In the genomic region with DNA sequence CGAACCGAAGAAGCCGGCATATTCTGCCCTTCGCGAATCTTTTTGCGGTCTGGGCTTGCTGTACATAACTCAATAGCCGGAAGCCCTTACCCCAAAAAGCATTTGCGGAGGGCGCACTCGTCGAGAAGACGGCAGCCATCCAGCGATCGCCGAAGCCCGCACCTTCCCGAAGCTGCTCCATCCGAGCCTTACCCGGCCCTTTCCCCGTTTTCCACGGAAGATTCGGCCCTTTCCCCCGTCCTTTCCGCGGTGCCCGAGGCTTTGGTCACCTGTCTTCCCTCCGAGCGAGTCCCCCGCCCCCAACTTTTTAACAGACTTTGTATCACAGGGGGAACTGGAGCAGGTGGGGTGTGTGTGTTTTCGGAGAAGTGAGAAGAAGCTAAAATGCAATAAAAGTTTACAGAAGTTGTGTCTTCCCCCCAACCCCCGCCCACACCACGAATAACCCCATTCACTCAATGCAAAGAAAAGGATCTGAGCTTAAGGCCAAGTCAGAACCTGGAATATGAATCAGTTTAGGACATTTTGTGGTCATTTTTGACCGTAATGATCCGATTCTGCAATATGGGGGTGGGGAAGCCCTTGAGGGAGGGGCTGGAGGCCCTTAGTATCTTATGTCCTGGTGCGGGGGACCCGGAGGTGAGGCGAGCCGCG, we compare ENCODE assay signal across 9 cellular contexts.
DNase-seq lines count a peak whose midpoint lies in the region; ATAC-seq and TF ChIP-seq lines count a peak whose summit lies in the region.
"Had no signal": no experiment of that assay in that cellular context is flagged by ENCODE, and none has a peak within 500 bp of the region (broad histone marks: within the 10 kb centered on the region; RNA-seq: fewer than 3 reads in every experiment).

No MANE protein-coding gene starts in this region.

- H4K8ac ChIP-seq in mesendoderm (ENCODE audit: low read depth, low read length) = no peak overlapping the region

- peaks cover 82% of the 10 kb centered on the region for H3K27me3 Mint-ChIP-seq in activated CD4-positive, alpha-beta T cell treated with anti-CD3 and anti-CD28 coated beads, Interleukin-2, amount 10 ng/mL, durations not matched to agents 7 days and 5 days

- H3K9ac ChIP-seq in mesendoderm (ENCODE audit: low read length) = no peak overlapping the region

- no peak overlapping the region for H3K18ac ChIP-seq in mesendoderm (ENCODE audit: low read length)

- no peak overlapping the region for H2BK120ac ChIP-seq in mesendoderm (ENCODE audit: low read depth, low read length)

- no peak for ATAC-seq in heart right ventricle
- ATAC-seq in left cardiac atrium = no peak

- peaks cover 23 to 100% (median 99%) of the 10 kb centered on the region in 7 donors for H3K27me3 ChIP-seq in heart right ventricle
- H3K27me3 ChIP-seq in mesendoderm (ENCODE audit: insufficient read depth, low read length, poor library complexity) = peaks cover 59% of the 10 kb centered on the region

- H3K56ac ChIP-seq in mesendoderm (ENCODE audit: low read length) = no peak overlapping the region

- no peak overlapping the region for H2BK5ac ChIP-seq in mesendoderm (ENCODE audit: low read length)

- peak overlapping the region; percentile 91 for H3K4me2 ChIP-seq in mesendoderm (ENCODE audit: low read length)

- intact Hi-C loops in heart right ventricle (cut with DNase I) (no loop called here), left cardiac atrium (cut with DNase I) (loop anchor here in 1 of 2 donors (10.0 kb wide), 1 partner anchor 223 kb away; no protein-coding TSS in a partner anchor)

- no peaks in the 10 kb centered on the region for H3K9me3 ChIP-seq in heart right ventricle

- no peak overlapping the region for H3K27ac Mint-ChIP-seq in activated CD4-positive, alpha-beta T cell treated with anti-CD3 and anti-CD28 coated beads, Interleukin-2, amount 10 ng/mL, durations not matched to agents 7 days and 5 days

- POLR2A ChIA-PET in activated CD4-positive, alpha-beta T cell treated with anti-CD3 and anti-CD28 coated beads, Interleukin-2, amount 10 ng/mL, durations not matched to agents 7 days and 5 days (lab: Charles Lee) = no interaction called here

- in situ Hi-C loops in astrocyte of the cerebellum (cut with HindIII; ENCODE audit: low sequenced_read_pairs) = no loop called here

- DNase-seq in heart right ventricle (no peak), left cardiac atrium (no peak), astrocyte of the cerebellum (ENCODE audit: low read depth) (no peak), mesendoderm (no peak), NCI-H2081 (lab: John Stamatoyannopoulos, UW) (no peak), NOMO-1 (lab: John Stamatoyannopoulos, UW; ENCODE audit: unreplicated experiment in 2 of 2) (no peak)
- DNase-seq in activated CD4-positive, alpha-beta T cell treated with anti-CD3 and anti-CD28 coated beads, Interleukin-2, amount 10 ng/mL, durations not matched to agents 7 days and 5 days = no peak
- DNase-seq: NCI-H2171 had no signal

- no peaks in the 10 kb centered on the region for H3K79me1 ChIP-seq in mesendoderm (ENCODE audit: low read length)

- H3K4me3 ChIP-seq in heart right ventricle (peak overlapping the region; percentile 8 to 45 (median 33)), astrocyte of the cerebellum (ENCODE audit: low read depth, low read length) (peak overlapping the region; percentile 30), mesendoderm (ENCODE audit: low read length) (no peak overlapping the region), urinary bladder (ENCODE audit: low read depth, low read length) (peak overlapping the region; percentile 8)

- TF ChIP-seq CTCF in heart right ventricle (IDR thresholded peaks at IDR 0.05) (no peak), astrocyte of the cerebellum (IDR thresholded peaks at IDR 0.05; ENCODE audit: low read depth, low read length, missing control alignments) (no peak)

- H3K9me3 Mint-ChIP-seq in activated CD4-positive, alpha-beta T cell treated with anti-CD3 and anti-CD28 coated beads, Interleukin-2, amount 10 ng/mL, durations not matched to agents 7 days and 5 days = peaks cover 3% of the 10 kb centered on the region

- no peaks in the 10 kb centered on the region for H3K79me2 ChIP-seq in mesendoderm (ENCODE audit: control insufficient read depth, insufficient read depth, low read length)

- CTCF ChIA-PET in activated CD4-positive, alpha-beta T cell treated with anti-CD3 and anti-CD28 coated beads, Interleukin-2, amount 10 ng/mL, durations not matched to agents 7 days and 5 days (lab: Charles Lee) = interaction anchor here (1.3 kb wide), 1 partner anchor 8 kb away, joined by 3 read pairs; no protein-coding TSS in a partner anchor

- no peak overlapping the region for H3K4ac ChIP-seq in mesendoderm (ENCODE audit: low read depth, low read length)

- H3K27ac ChIP-seq in heart right ventricle = no peak overlapping the region
- no peak overlapping the region for H3K27ac ChIP-seq in mesendoderm (ENCODE audit: low read depth, low read length)
- H3K27ac ChIP-seq in urinary bladder (ENCODE audit: low read depth) = no peak overlapping the region

- no peaks in the 10 kb centered on the region for H3K36me3 ChIP-seq in heart right ventricle
- H3K36me3 ChIP-seq in mesendoderm (ENCODE audit: control insufficient read depth, insufficient read depth, low read length) = no peaks in the 10 kb centered on the region
- H3K36me3 ChIP-seq in urinary bladder (ENCODE audit: insufficient read depth) = no peaks in the 10 kb centered on the region

- H4K5ac ChIP-seq in mesendoderm (ENCODE audit: low read length) = no peak overlapping the region

- peaks cover 0 to 61% (median 38%) of the 10 kb centered on the region in 9 donors for H3K4me1 ChIP-seq in heart right ventricle
- H3K4me1 ChIP-seq in mesendoderm (ENCODE audit: control insufficient read depth, low read depth, low read length) = no peaks in the 10 kb centered on the region
- peaks cover 2% of the 10 kb centered on the region for H3K4me1 ChIP-seq in urinary bladder (ENCODE audit: insufficient read depth)

- no peak overlapping the region for H3K4me3 Mint-ChIP-seq in activated CD4-positive, alpha-beta T cell treated with anti-CD3 and anti-CD28 coated beads, Interleukin-2, amount 10 ng/mL, durations not matched to agents 7 days and 5 days

- no peak overlapping the region for H2BK15ac ChIP-seq in mesendoderm (replicated peaks; ENCODE audit: low read depth)

- H3K36me3 Mint-ChIP-seq in activated CD4-positive, alpha-beta T cell treated with anti-CD3 and anti-CD28 coated beads, Interleukin-2, amount 10 ng/mL, durations not matched to agents 7 days and 5 days (ENCODE audit: low read depth) = no peaks in the 10 kb centered on the region

- H3K23ac ChIP-seq in mesendoderm (ENCODE audit: low read length) = peak overlapping the region; percentile 37

- H3K4me1 Mint-ChIP-seq in activated CD4-positive, alpha-beta T cell treated with anti-CD3 and anti-CD28 coated beads, Interleukin-2, amount 10 ng/mL, durations not matched to agents 7 days and 5 days = peaks cover 23% of the 10 kb centered on the region

- WGBS in heart right ventricle, 2 donors = 1 to 2% methylated on average over 39 of the region's 39 CpGs
- WGBS in mesendoderm (ENCODE audit: extremely low coverage, insufficient coverage, low lambda C conversion rate) = no CpG with 5 or more reads among the region's 39 CpGs
- WGBS in urinary bladder = under 1% methylated on average over 39 of the region's 39 CpGs

- no peak overlapping the region for H2AK5ac ChIP-seq in mesendoderm (ENCODE audit: low read length)
